Comparison of ENCODE assay signal across 1 cellular context in the genomic region with DNA sequence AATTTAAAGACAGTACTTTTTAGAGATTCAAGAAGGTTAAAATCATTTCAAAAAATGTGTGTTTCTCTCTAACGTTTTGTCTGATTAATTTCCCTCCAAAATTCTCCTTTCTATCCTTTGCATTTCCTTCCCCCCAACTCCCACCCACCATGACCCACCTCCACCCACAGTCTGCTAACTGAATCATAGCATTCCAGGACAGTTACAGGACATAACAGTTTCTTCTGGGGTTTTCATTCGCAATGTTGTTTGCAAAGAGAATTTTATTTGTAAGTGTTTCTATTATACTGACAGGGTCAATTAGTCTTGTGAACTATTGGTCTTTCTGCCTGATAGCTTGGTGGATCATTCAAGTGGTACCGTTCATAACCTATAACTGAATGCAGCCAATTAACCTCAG.
TF ChIP-seq lines count a peak whose summit lies in the region.

No MANE protein-coding gene starts in this region.

TF ChIP-seq in SK-N-SH treated with all-trans-retinoic acid at 6 μM for 48 hours, 23 proteins besides CTCF, POLR2A, EP300 and RAD21 (continued from another document):
- no peak for TF ChIP-seq BACH2 (CRISPR knock-in tag; IDR thresholded peaks at IDR 0.05; ENCODE audit: borderline replicate concordance)
